Comparison of ENCODE assay signal across 7 cellular contexts in the genomic region with DNA sequence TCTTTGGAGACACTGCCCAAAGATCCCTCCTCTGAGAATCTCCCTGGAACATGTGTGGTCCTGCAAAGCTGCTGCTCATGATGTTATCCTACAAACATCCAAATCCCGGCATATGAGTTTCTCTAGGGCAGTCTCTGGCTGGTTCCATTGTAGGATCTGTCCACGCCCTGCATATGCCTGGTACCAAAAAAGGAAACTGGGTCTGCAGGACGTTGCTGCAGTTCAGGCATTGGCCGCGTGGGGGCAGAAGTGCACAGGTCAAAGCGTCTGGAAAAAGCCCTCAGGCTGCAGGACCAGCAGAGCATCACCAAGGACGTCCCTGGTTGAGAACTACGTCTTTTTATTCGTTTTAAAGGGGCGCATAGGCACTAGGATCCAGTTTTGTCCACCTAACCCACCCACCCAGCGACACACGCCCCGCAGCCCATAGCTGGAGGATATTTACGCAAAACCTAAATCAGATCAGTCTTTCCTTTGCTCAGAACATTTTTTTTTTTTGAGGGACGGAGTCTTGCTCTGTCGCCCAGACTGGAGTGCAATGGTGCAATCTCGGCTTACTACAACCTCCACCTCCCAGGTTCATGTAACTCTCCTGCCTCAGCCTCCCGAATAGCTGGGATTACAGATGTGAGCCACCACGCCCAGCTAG. TPM values are rescaled to one million over a fixed set of nuclear protein-coding genes. Genes with fewer than 3 reads are reported as not detected.
DNase-seq lines count a peak whose midpoint lies in the region; ATAC-seq, FAIRE-seq and TF ChIP-seq lines count a peak whose summit lies in the region.

No MANE protein-coding gene starts in this region.

- FAIRE-seq in GM18507 (lab: Jason Lieb, UNC) = peak; percentile 97

- no peaks in the 10 kb centered on the region for H3K9me3 ChIP-seq in right atrium auricular region

- H3K4me1 ChIP-seq in right atrium auricular region = peaks cover 0 to 7% of the 10 kb centered on the region in 2 donors

- H3K36me3 ChIP-seq in right atrium auricular region = no peaks in the 10 kb centered on the region

- H3K4me3 ChIP-seq in right atrium auricular region = no peak overlapping the region

- DNase-seq in GM18507 (ENCODE audit: extremely low spot score, insufficient read length, low read depth) = peak; percentile 81
- peak; percentile 81 to 86 for DNase-seq in NCI-H2081 (lab: John Stamatoyannopoulos, UW)
- peak; percentile 95 for DNase-seq in T-helper 9 cell
- DNase-seq in right atrium auricular region (ENCODE audit: low spot score) = peak; percentile 92
- peak; percentile 92 for DNase-seq in retina

- H3K27ac ChIP-seq in angular gyrus (ENCODE audit: low read depth, low read length) = peak overlapping the region; percentile 37
- no peak overlapping the region for H3K27ac ChIP-seq in right atrium auricular region

- ATAC-seq in GM21515 (IDR thresholded peaks at IDR 0.05; ENCODE audit: unreplicated experiment) = no peak

- H3K27me3 ChIP-seq in right atrium auricular region = no peaks in the 10 kb centered on the region

- TF ChIP-seq CTCF in right atrium auricular region (IDR thresholded peaks at IDR 0.05) = peak; percentile 93 to 99

RNA-seq across cellular contexts. Expression of gene ZNF564, which starts 12.9 kb away (rescaled TPM):
- 1 to 10 TPM; 8.5 to 8.6 TPM for total RNA-seq in right atrium auricular region

RNA-seq across cellular contexts. Expression of gene ZNF490, which starts 46.5 kb away (rescaled TPM):
- 1 to 10 TPM; 2.5 to 4.5 TPM for total RNA-seq in right atrium auricular region

RNA-seq across cellular contexts. Expression of gene ZNF791, which starts 46.6 kb away (rescaled TPM):
- 10 to 100 TPM in 1 of 2 donors, 1 to 10 TPM in 1; 8.2 to 10.1 TPM for total RNA-seq in right atrium auricular region
